ENCODE assay signal across 3 cellular contexts in the genomic region with DNA sequence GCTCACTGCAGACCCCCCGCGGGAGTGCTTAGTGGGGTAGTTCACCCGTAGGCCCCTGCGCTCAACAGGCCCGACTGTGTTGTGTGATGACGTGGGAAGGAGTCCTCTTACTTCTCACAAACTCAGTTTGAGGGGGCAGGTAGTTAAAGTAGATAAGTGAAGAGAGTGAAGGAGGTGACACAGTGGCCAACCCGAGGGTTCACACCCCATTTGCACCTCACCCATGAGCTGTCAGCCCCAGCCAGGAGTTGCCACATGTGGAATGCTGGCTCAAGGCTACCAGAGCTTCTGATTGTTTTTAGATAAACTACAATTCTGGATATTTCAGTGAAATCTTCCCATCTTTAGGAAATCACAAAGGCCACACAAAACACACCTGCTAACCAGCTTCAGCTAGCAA.
"Had no signal": no experiment of that assay in that cellular context is flagged by ENCODE, and none has a peak within 500 bp of the region (broad histone marks: within the 10 kb centered on the region; RNA-seq: fewer than 3 reads in every experiment).

No MANE protein-coding gene starts in this region.

- DNase-seq: GDM1, GF-D8 had no signal

- H3K4me3 ChIP-seq: GM12878 had no signal

- ATAC-seq: GM12878 had no signal
